ENCODE assay signal across 1 cellular context in genomic region chr16:29694384-29695195, GRCh38.
TF ChIP-seq lines count a peak whose summit lies in the region.

No MANE protein-coding gene starts in this region.

TF ChIP-seq in liver, 16 proteins besides CTCF, POLR2A, EP300 and RAD21:
- TF ChIP-seq REST (IDR thresholded peaks at IDR 0.05) (no peak), RXRA (IDR thresholded peaks at IDR 0.05) (peak in 1 of 2 donors; percentile 19), HNF4A (conservative IDR thresholded peaks at IDR 0.05) (peak in 1 of 2 donors; percentile 23)
